ENCODE assay signal across 15 cellular contexts in genomic region chr11:8834379-8834778, GRCh38.
DNase-seq lines count a peak whose midpoint lies in the region; ATAC-seq, FAIRE-seq and TF ChIP-seq lines count a peak whose summit lies in the region.
"Had no signal": no experiment of that assay in that cellular context is flagged by ENCODE, and none has a peak within 500 bp of the region (broad histone marks: within the 10 kb centered on the region; RNA-seq: fewer than 3 reads in every experiment).

No MANE protein-coding gene starts in this region.

- H3K27ac Mint-ChIP-seq in chondrocyte (ENCODE audit: unreplicated experiment), result peak overlapping the region; percentile 91

- no peaks in the 10 kb centered on the region for H3K36me3 Mint-ChIP-seq in chondrocyte (ENCODE audit: low read depth)

- H3K27me3 ChIP-seq in HUES48 (ENCODE audit: control insufficient read depth, insufficient read depth, low read length) (no peaks in the 10 kb centered on the region), skeletal muscle tissue (ENCODE audit: control insufficient read depth in 3 of 3, insufficient read depth in 3 of 3, low read length in 3 of 3) (no peaks in the 10 kb centered on the region)
- H3K27me3 ChIP-seq: Peyer's patch had no signal

- no peak for TF ChIP-seq POLR2A in GM12891 (IDR thresholded peaks at IDR 0.05; ENCODE audit: low read depth, low read length)

- H3K9ac ChIP-seq in HUES48 (ENCODE audit: low read depth, low read length) (no peak overlapping the region), skeletal muscle tissue (ENCODE audit: low read depth in 1 of 3, low read length in 3 of 3) (no peak overlapping the region)
- H3K9ac ChIP-seq: parathyroid adenoma had no signal

- FAIRE-seq in GM12891 (lab: Jason Lieb, UNC), result no peak

- H3K9me3 ChIP-seq in HUES48 (ENCODE audit: control insufficient read depth, insufficient read depth, low read length) (no peaks in the 10 kb centered on the region), skeletal muscle tissue (ENCODE audit: control insufficient read depth in 3 of 3, low read length in 3 of 3) (no peaks in the 10 kb centered on the region)
- H3K9me3 ChIP-seq: mucosa of descending colon, Peyer's patch had no signal

- H3K27ac ChIP-seq in HUES48 (ENCODE audit: low read depth, low read length) (peak overlapping the region; percentile 68), skeletal muscle tissue (ENCODE audit: low read depth, low read length) (peak overlapping the region; percentile 25)
- H3K27ac ChIP-seq: parathyroid adenoma, VCaP had no signal

- no peak overlapping the region for H3K4me3 Mint-ChIP-seq in chondrocyte (ENCODE audit: unreplicated experiment)

- no peaks in the 10 kb centered on the region for H3K27me3 Mint-ChIP-seq in chondrocyte (ENCODE audit: low read depth)

- peak; percentile 18 for TF ChIP-seq CTCF in chondrocyte (IDR thresholded peaks at IDR 0.05)

- no peak for DNase-seq in chondrocyte (ENCODE audit: low spot score)
- DNase-seq in left lobe of liver (ENCODE audit: low spot score), result peak; percentile 30
- no peak for DNase-seq in DMS79 (lab: John Stamatoyannopoulos, UW)
- DNase-seq in GM12891 (ENCODE audit: insufficient read length, low spot score), result no peak
- DNase-seq: activated gamma-delta T cell, mucosa of descending colon, NCI-H2081, NCI-H748 treated with DMSO at 0.1 percent for 48 hours, Peyer's patch had no signal

- peaks cover 35% of the 10 kb centered on the region for H3K4me1 ChIP-seq in HUES48 (ENCODE audit: control insufficient read depth, insufficient read depth, low read length)
- H3K4me1 ChIP-seq in skeletal muscle tissue (ENCODE audit: control insufficient read depth in 3 of 3, insufficient read depth in 3 of 3, low read length in 3 of 3), result peaks cover 24 to 31% (median 27%) of the 10 kb centered on the region in 3 donors
- H3K4me1 ChIP-seq: parathyroid adenoma had no signal

- H3K9me3 Mint-ChIP-seq in chondrocyte (ENCODE audit: low read depth), result no peaks in the 10 kb centered on the region

- ATAC-seq in left lobe of liver (no peak), GM21381 (IDR thresholded peaks at IDR 0.05; ENCODE audit: unreplicated experiment) (no peak), GM21786 (IDR thresholded peaks at IDR 0.05; ENCODE audit: unreplicated experiment) (no peak)
- ATAC-seq: mucosa of descending colon had no signal

- H3K36me3 ChIP-seq in HUES48 (ENCODE audit: control insufficient read depth, insufficient read depth, low read length) (no peaks in the 10 kb centered on the region), skeletal muscle tissue (ENCODE audit: control insufficient read depth in 3 of 3, insufficient read depth in 3 of 3, low read length in 3 of 3) (no peaks in the 10 kb centered on the region)
- H3K36me3 ChIP-seq: Peyer's patch had no signal

- H3K4me3 ChIP-seq in HUES48 (ENCODE audit: low read depth, low read length), result no peak overlapping the region
- no peak overlapping the region for H3K4me3 ChIP-seq in skeletal muscle tissue (ENCODE audit: low read length in 3 of 3)
- H3K4me3 ChIP-seq: mucosa of descending colon, Peyer's patch had no signal

- H3K4me1 Mint-ChIP-seq in chondrocyte (ENCODE audit: low read depth), result peaks cover 70% of the 10 kb centered on the region

TF ChIP-seq in GM12891, 5 proteins besides CTCF, POLR2A, EP300 and RAD21:
- no peak for TF ChIP-seq POU2F2 (IDR thresholded peaks at IDR 0.05; ENCODE audit: low read depth, low read length)
- TF ChIP-seq PAX5 (IDR thresholded peaks at IDR 0.05; ENCODE audit: insufficient read depth, low read length, severe bottlenecking), result no peak
- TF ChIP-seq POLR2AphosphoS5 (IDR thresholded peaks at IDR 0.05; ENCODE audit: low read depth, low read length), result no peak
- TF ChIP-seq TAF1 (IDR thresholded peaks at IDR 0.05; ENCODE audit: low read depth, low read length), result no peak
- TF ChIP-seq SPI1 (IDR thresholded peaks at IDR 0.05; ENCODE audit: low read depth, low read length), result no peak
